13 cellular contexts compared by ENCODE assay signal in the genomic region with DNA sequence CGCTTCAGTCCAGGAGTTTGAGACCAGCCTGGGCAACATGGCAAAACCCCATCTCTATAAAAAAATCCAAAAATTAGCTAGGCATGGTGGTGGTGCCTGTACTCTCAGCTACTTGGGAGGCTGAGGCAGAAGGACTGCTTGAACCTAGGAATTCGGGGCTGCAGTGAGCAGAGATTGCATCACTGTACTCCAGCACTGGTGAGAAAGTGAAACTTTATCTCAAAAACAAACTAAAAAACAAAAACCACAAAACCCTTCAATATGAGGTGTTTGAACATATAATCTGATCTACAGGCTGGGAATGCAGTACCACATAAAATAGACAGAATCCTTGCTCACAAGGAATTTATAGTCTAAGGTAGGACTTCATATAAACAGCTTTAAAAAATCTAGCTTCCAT.
DNase-seq lines count a peak whose midpoint lies in the region; ATAC-seq and TF ChIP-seq lines count a peak whose summit lies in the region.
"Had no signal": no experiment of that assay in that cellular context is flagged by ENCODE, and none has a peak within 500 bp of the region (broad histone marks: within the 10 kb centered on the region; RNA-seq: fewer than 3 reads in every experiment).

No MANE protein-coding gene starts in this region.

- H3K36me3 ChIP-seq in osteoblast (ENCODE audit: insufficient read depth, low read length): peaks cover 33% of the 10 kb centered on the region

- ATAC-seq in activated T-cell treated with anti-CD3 and anti-CD28 coated beads, Interleukin-2, amount 50 U/mL, for 72 hours (replicated peaks in 1 of 2): peak; percentile 47 to 51
- ATAC-seq in central memory CD8-positive, alpha-beta T cell (replicated peaks; ENCODE audit: extremely low read depth, poor library complexity, severe bottlenecking): no peak
- ATAC-seq in GM18868 (IDR thresholded peaks at IDR 0.05; ENCODE audit: unreplicated experiment) (no peak), HG03280 (IDR thresholded peaks at IDR 0.05; ENCODE audit: unreplicated experiment) (no peak)
- ATAC-seq: heart right ventricle had no signal

- no peaks in the 10 kb centered on the region for H3K4me1 ChIP-seq in osteoblast (ENCODE audit: insufficient read depth, low read length)
- H3K4me1 ChIP-seq: heart right ventricle had no signal

- TF ChIP-seq CTCF in osteoblast (IDR thresholded peaks at IDR 0.05; ENCODE audit: extremely low read depth, low read depth, low read length): no peak

- no peak overlapping the region for H3K4me2 ChIP-seq in osteoblast (ENCODE audit: insufficient read depth, low read length)

- no peak overlapping the region for H3K4me3 ChIP-seq in osteoblast (ENCODE audit: insufficient read depth, low read length)
- H3K4me3 ChIP-seq: heart right ventricle had no signal

- H3K9me3 Mint-ChIP-seq in activated T-cell treated with anti-CD3 and anti-CD28 coated beads, Interleukin-2, amount 50 U/mL, for 72 hours: no peaks in the 10 kb centered on the region
- no peaks in the 10 kb centered on the region for H3K9me3 Mint-ChIP-seq in T-helper 1 cell treated with Interleukin-12 subunit alpha and Interleukin-12 subunit beta and Interleukin-4 antibody, amounts not matched to agents 30 μg/mL and 1 μg/mL, for 36 hours
- H3K9me3 Mint-ChIP-seq in central memory CD8-positive, alpha-beta T cell: no peaks in the 10 kb centered on the region

- H3K79me2 ChIP-seq in osteoblast (ENCODE audit: insufficient read depth, low read length): peaks cover 2% of the 10 kb centered on the region

- H4K20me1 ChIP-seq in osteoblast (ENCODE audit: insufficient read depth, low read length): no peaks in the 10 kb centered on the region

- no peaks in the 10 kb centered on the region for H3K27me3 Mint-ChIP-seq in activated T-cell treated with anti-CD3 and anti-CD28 coated beads, Interleukin-2, amount 50 U/mL, for 72 hours (ENCODE audit: low read depth)
- no peaks in the 10 kb centered on the region for H3K27me3 Mint-ChIP-seq in T-helper 1 cell treated with Interleukin-12 subunit alpha and Interleukin-12 subunit beta and Interleukin-4 antibody, amounts not matched to agents 30 μg/mL and 1 μg/mL, for 36 hours (ENCODE audit: low read depth)
- H3K27me3 Mint-ChIP-seq in central memory CD8-positive, alpha-beta T cell: no peaks in the 10 kb centered on the region

- no peak overlapping the region for H2AFZ ChIP-seq in osteoblast (ENCODE audit: low read length)

- H3K4me1 Mint-ChIP-seq in activated T-cell treated with anti-CD3 and anti-CD28 coated beads, Interleukin-2, amount 50 U/mL, for 72 hours (ENCODE audit: low read depth): peaks cover 15% of the 10 kb centered on the region
- peaks cover 20% of the 10 kb centered on the region for H3K4me1 Mint-ChIP-seq in T-helper 1 cell treated with Interleukin-12 subunit alpha and Interleukin-12 subunit beta and Interleukin-4 antibody, amounts not matched to agents 30 μg/mL and 1 μg/mL, for 36 hours (ENCODE audit: low read depth)
- peaks cover 13% of the 10 kb centered on the region for H3K4me1 Mint-ChIP-seq in central memory CD8-positive, alpha-beta T cell

- H3K9me3 ChIP-seq in osteoblast (ENCODE audit: low read depth, low read length): no peaks in the 10 kb centered on the region
- H3K9me3 ChIP-seq: heart right ventricle had no signal

- peak in 1 of 2 donors; percentile 6 for DNase-seq in activated T-cell treated with anti-CD3 and anti-CD28 coated beads, Interleukin-2, amount 50 U/mL, for 72 hours
- DNase-seq in activated T-cell treated with anti-CD3 and anti-CD28 coated beads, Interleukin-2, amount 50 U/mL, for 1 hour: no peak
- no peak for DNase-seq in central memory CD8-positive, alpha-beta T cell (ENCODE audit: low spot score in 2 of 2)
- DNase-seq in osteoblast (ENCODE audit: insufficient read length, low spot score, missing footprints): no peak
- DNase-seq in HuH-7.5 (ENCODE audit: low spot score): no peak
- DNase-seq: activated CD4-positive, alpha-beta T cell treated with anti-CD3 and anti-CD28 coated beads, Interleukin-2, amount 50 U/mL, for 4 hours; activated gamma-delta T cell treated with Interleukin-2 at 50 U/mL for 16 hours; central memory CD4-positive, alpha-beta T cell; heart right ventricle; NCI-H2081 had no signal

- no peaks in the 10 kb centered on the region for H3K27me3 ChIP-seq in osteoblast (ENCODE audit: insufficient read depth, low read length)
- H3K27me3 ChIP-seq: heart right ventricle had no signal

- H3K27ac Mint-ChIP-seq in activated T-cell treated with anti-CD3 and anti-CD28 coated beads, Interleukin-2, amount 50 U/mL, for 72 hours: peak overlapping the region; percentile 91
- peak overlapping the region; percentile 41 for H3K27ac Mint-ChIP-seq in T-helper 1 cell treated with Interleukin-12 subunit alpha and Interleukin-12 subunit beta and Interleukin-4 antibody, amounts not matched to agents 30 μg/mL and 1 μg/mL, for 36 hours
- H3K27ac Mint-ChIP-seq in central memory CD8-positive, alpha-beta T cell (ENCODE audit: low read depth): peak overlapping the region; percentile 30

- H3K36me3 Mint-ChIP-seq in activated T-cell treated with anti-CD3 and anti-CD28 coated beads, Interleukin-2, amount 50 U/mL, for 72 hours (ENCODE audit: insufficient read depth in 2 of 2): peaks cover 5 to 22% of the 10 kb centered on the region in 2 donors
- H3K36me3 Mint-ChIP-seq in T-helper 1 cell treated with Interleukin-12 subunit alpha and Interleukin-12 subunit beta and Interleukin-4 antibody, amounts not matched to agents 30 μg/mL and 1 μg/mL, for 36 hours (ENCODE audit: low read depth): peaks cover 31% of the 10 kb centered on the region
- peaks cover 32% of the 10 kb centered on the region for H3K36me3 Mint-ChIP-seq in central memory CD8-positive, alpha-beta T cell (ENCODE audit: insufficient read depth)

- peak overlapping the region; percentile 43 to 46 for H3K4me3 Mint-ChIP-seq in activated T-cell treated with anti-CD3 and anti-CD28 coated beads, Interleukin-2, amount 50 U/mL, for 72 hours
- H3K4me3 Mint-ChIP-seq in T-helper 1 cell treated with Interleukin-12 subunit alpha and Interleukin-12 subunit beta and Interleukin-4 antibody, amounts not matched to agents 30 μg/mL and 1 μg/mL, for 36 hours: no peak overlapping the region
- peak overlapping the region; percentile 14 for H3K4me3 Mint-ChIP-seq in central memory CD8-positive, alpha-beta T cell

- H3K27ac ChIP-seq in osteoblast (ENCODE audit: low read depth, low read length): peak overlapping the region; percentile 25
- H3K27ac ChIP-seq: heart right ventricle had no signal

Comparison
In these comparisons a context has a peak if more than half of its experiments do, and no peak if none do; other contexts are left out.
1. ATAC-seq: peak in activated T-cell treated with anti-CD3 and anti-CD28 coated beads, Interleukin-2, amount 50 U/mL, for 72 hours (2 of 2); none in central memory CD8-positive, alpha-beta T cell (single experiment), GM18868 (single experiment) and HG03280 (single experiment).
2. H3K27ac Mint-ChIP-seq: peak in every context shown above with its lines; median percentile 91 in activated T-cell treated with anti-CD3 and anti-CD28 coated beads, Interleukin-2, amount 50 U/mL, for 72 hours; 41 in T-helper 1 cell treated with Interleukin-12 subunit alpha and Interleukin-12 subunit beta and Interleukin-4 antibody, amounts not matched to agents 30 μg/mL and 1 μg/mL, for 36 hours; 30 in central memory CD8-positive, alpha-beta T cell.